In genomic region chr1:147669475-147670318, GRCh38 we compare ENCODE assay signal across 8 cellular contexts. TPM values are rescaled to one million over a fixed set of nuclear protein-coding genes. Genes with fewer than 3 reads are reported as not detected.
DNase-seq lines count a peak whose midpoint lies in the region; ATAC-seq and TF ChIP-seq lines count a peak whose summit lies in the region.

No MANE protein-coding gene starts in this region.

- no peak for TF ChIP-seq CTCF in RWPE2 (IDR thresholded peaks at IDR 0.05; ENCODE audit: poor library complexity, severe bottlenecking)
- TF ChIP-seq CTCF in parathyroid adenoma (IDR thresholded peaks at IDR 0.05): no peak

- H3K27me3 ChIP-seq in RWPE2 (ENCODE audit: insufficient read depth, poor library complexity, severe bottlenecking) (no peaks in the 10 kb centered on the region), parathyroid adenoma (ENCODE audit: control insufficient read depth, insufficient read depth, low read length) (no peaks in the 10 kb centered on the region)

- H3K9ac ChIP-seq in parathyroid adenoma: no peak overlapping the region

- H3K4me2 ChIP-seq in parathyroid adenoma (ENCODE audit: low read length): peak overlapping the region; percentile 65

- H3K79me2 ChIP-seq in parathyroid adenoma: peaks cover 13% of the 10 kb centered on the region

- no peaks in the 10 kb centered on the region for H3K27me3 Mint-ChIP-seq in activated naive CD8-positive, alpha-beta T cell

- H2AFZ ChIP-seq in parathyroid adenoma: peak overlapping the region; percentile 84

- peaks cover 28% of the 10 kb centered on the region for H3K4me1 Mint-ChIP-seq in activated naive CD8-positive, alpha-beta T cell (ENCODE audit: low read depth)

- ATAC-seq in GM19397 (IDR thresholded peaks at IDR 0.05; ENCODE audit: unreplicated experiment) (peak; percentile 40), HG03520 (IDR thresholded peaks at IDR 0.05; ENCODE audit: unreplicated experiment) (peak; percentile 35), RWPE2 (ENCODE audit: low read depth) (peak; percentile 64)

- no peaks in the 10 kb centered on the region for H3K36me3 ChIP-seq in RWPE2 (ENCODE audit: low read depth)
- H3K36me3 ChIP-seq in parathyroid adenoma (ENCODE audit: control insufficient read depth, insufficient read depth, low read length): no peaks in the 10 kb centered on the region

- no peaks in the 10 kb centered on the region for H3K36me3 Mint-ChIP-seq in activated naive CD8-positive, alpha-beta T cell

- DNase-seq in COLO829 (ENCODE audit: low spot score) (peak; percentile 43), RWPE2 (ENCODE audit: low spot score) (no peak), cardiac septum (ENCODE audit: low spot score) (peak; percentile 81), NCI-H446 treated with DMSO at 0.1 percent for 48 hours (lab: John Stamatoyannopoulos, UW) (no peak)

- H3K4me1 ChIP-seq in RWPE2 (ENCODE audit: insufficient read depth, poor library complexity, severe bottlenecking): peaks cover 6% of the 10 kb centered on the region
- no peaks in the 10 kb centered on the region for H3K4me1 ChIP-seq in parathyroid adenoma

- H3K4me3 ChIP-seq in RWPE2 (ENCODE audit: severe bottlenecking): peak overlapping the region; percentile 44
- peak overlapping the region; percentile 85 for H3K4me3 ChIP-seq in parathyroid adenoma (ENCODE audit: low read depth, low read length)

- peak overlapping the region; percentile 50 for H3K27ac ChIP-seq in RWPE2 (ENCODE audit: poor library complexity, severe bottlenecking)
- peak overlapping the region; percentile 85 for H3K27ac ChIP-seq in parathyroid adenoma

- H3K27ac Mint-ChIP-seq in activated naive CD8-positive, alpha-beta T cell: peak overlapping the region; percentile 83

- H3K9me3 ChIP-seq in RWPE2 (ENCODE audit: severe bottlenecking) (no peaks in the 10 kb centered on the region), parathyroid adenoma (ENCODE audit: control insufficient read depth, low read length) (no peaks in the 10 kb centered on the region)

- peak overlapping the region; percentile 94 for H3K4me3 Mint-ChIP-seq in activated naive CD8-positive, alpha-beta T cell

- H3K9me3 Mint-ChIP-seq in activated naive CD8-positive, alpha-beta T cell (ENCODE audit: low read depth): no peaks in the 10 kb centered on the region

- intact Hi-C loops in cardiac septum (cut with DNase I): no loop called here

RNA-seq across cellular contexts. Expression of gene ACP6, which starts 0.6 kb away (rescaled TPM):
- total RNA-seq in cardiac septum: 10.9 TPM

Comparison
In these comparisons a context has a peak if more than half of its experiments do, and no peak if none do; other contexts are left out.
1. DNase-seq: peak in COLO829 (single experiment) and cardiac septum (single experiment); none in RWPE2 (single experiment) and NCI-H446 treated with DMSO at 0.1 percent for 48 hours (single experiment).
2. Peak in every context shown above with its lines, with median percentiles within 50 percentile points of each other: ATAC-seq.